ENCODE assay signal across 7 cellular contexts in genomic region chr1:234611153-234611798, GRCh38. TPM values are rescaled to one million over a fixed set of nuclear protein-coding genes. Genes with fewer than 3 reads are reported as not detected.
DNase-seq lines count a peak whose midpoint lies in the region; TF ChIP-seq lines count a peak whose summit lies in the region.

No MANE protein-coding gene starts in this region.

- TF ChIP-seq POLR2A in spleen (IDR thresholded peaks at IDR 0.05): peak; percentile 44 to 87 (median 86)

- intact Hi-C loops in spleen (cut with DNase I; ENCODE audit: low total_unique reads): loop anchor here (5.0 kb wide), 1 partner anchor 111 kb away; no protein-coding TSS in a partner anchor

- H3K36me3 ChIP-seq in MG63 (peaks cover 23% of the 10 kb centered on the region), spleen (peaks cover 0 to 22% (median 9%) of the 10 kb centered on the region in 6 donors)

- TF ChIP-seq CTCF in GM12872 (IDR thresholded peaks at IDR 0.05; ENCODE audit: insufficient read depth, low read depth, low read length) (peak; percentile 8; the same call in 1 of the 3 replicates), spleen (IDR thresholded peaks at IDR 0.05 in 8 of 11, conservative IDR thresholded peaks at IDR 0.05 in 3 of 11) (peak in 1 of 11 experiments; percentile 7)

- H3K9me3 ChIP-seq in MG63: no peaks in the 10 kb centered on the region
- no peaks in the 10 kb centered on the region for H3K9me3 ChIP-seq in spleen

- H3K4me1 ChIP-seq in spleen: peaks cover 30 to 66% (median 53%) of the 10 kb centered on the region in 6 donors

- DNase-seq in HCEC 1CT (peak; percentile 90), MG63 (no peak), RPMI8226 (peak; percentile 93), brain pericyte (ENCODE audit: low read depth, low spot score) (peak; percentile 58), iPS-NIHi7 (ENCODE audit: extremely low spot score) (peak; percentile 68), spleen (no peak)

- WGBS in spleen, 5 donors: 2 to 8% (median 4%) methylated on average over 8 to 30 of the region's 30 CpGs

- H3K4me3 ChIP-seq in MG63: peak overlapping the region; percentile 17
- H3K4me3 ChIP-seq in spleen: peak overlapping the region; percentile 40 to 89 (median 51)

- H3K27me3 ChIP-seq in MG63: no peaks in the 10 kb centered on the region
- no peaks in the 10 kb centered on the region for H3K27me3 ChIP-seq in spleen (replicated peaks in 1 of 7)

- H3K27ac ChIP-seq in spleen: peak overlapping the region; percentile 97 to 100 (median 99)

RNA-seq across cellular contexts. Expression of gene IRF2BP2, which starts 1.3 kb away (rescaled TPM):
- total RNA-seq in MG63 (2014; rRNA removed; shearing (Covaris generic); ENCODE audit: low replicate concordance): 52.8 and 67.4 TPM in 2 replicates
- total RNA-seq in spleen: 100 to 1,000 TPM in 1 of 7 donors, 10 to 100 TPM in 6; 57.2 to 109 (median 63.5) TPM
- polyA plus RNA-seq in spleen: 10 to 100 TPM; 39.1 to 55.5 (median 48.8) TPM

Comparison
In these comparisons a context has a peak if more than half of its experiments do, and no peak if none do; other contexts are left out.
1. DNase-seq: peak in HCEC 1CT (single experiment), RPMI8226 (single experiment), brain pericyte (single experiment) and iPS-NIHi7 (single experiment); none in MG63 (single experiment) and spleen (single experiment).